In genomic region chr4:38673109-38673978, GRCh38 we compare ENCODE assay signal across 8 cellular contexts. TPM values are rescaled to one million over a fixed set of nuclear protein-coding genes. Genes with fewer than 3 reads are reported as not detected.
DNase-seq lines count a peak whose midpoint lies in the region; ATAC-seq and TF ChIP-seq lines count a peak whose summit lies in the region.

No MANE protein-coding gene starts in this region.

- peak overlapping the region; percentile 80 for H3K4me3 Mint-ChIP-seq in neural progenitor cell

- H4K20me1 ChIP-seq in PC-3 (ENCODE audit: low read length) (peaks cover 8% of the 10 kb centered on the region), neural progenitor cell (ENCODE audit: low read depth) (peaks cover 88% of the 10 kb centered on the region)

- peaks cover 2% of the 10 kb centered on the region for H3K36me3 Mint-ChIP-seq in neural progenitor cell

- H2AFZ ChIP-seq in PC-3 (ENCODE audit: low read length) (no peak overlapping the region), neural progenitor cell (replicated peaks) (no peak overlapping the region)

- no peaks in the 10 kb centered on the region for H3K9me2 ChIP-seq in PC-3 (replicated peaks; ENCODE audit: low read length)

- H3K27ac ChIP-seq in PC-3 (ENCODE audit: low read length) (peak overlapping the region; percentile 85), neural progenitor cell (peak overlapping the region; percentile 78)

- H3K9me3 ChIP-seq in PC-3 (ENCODE audit: low read length) (no peaks in the 10 kb centered on the region), neural progenitor cell (ENCODE audit: low read depth) (no peaks in the 10 kb centered on the region)

- H3F3A ChIP-seq in PC-3 (ENCODE audit: low read length, unreplicated experiment), result no peaks in the 10 kb centered on the region
- H3F3A ChIP-seq in neural progenitor cell (ENCODE audit: low read depth), result peaks cover 45% of the 10 kb centered on the region

- POLR2A ChIA-PET in PC-3 (lab: Charles Lee; ENCODE audit: unreplicated experiment), result interaction anchor here (0.6 kb wide), 1 partner anchor 353 kb away, joined by 12 read pairs; no protein-coding TSS in a partner anchor

- H3K79me2 ChIP-seq in PC-3 (ENCODE audit: low read length), result peaks cover 97% of the 10 kb centered on the region
- peaks cover 100% of the 10 kb centered on the region for H3K79me2 ChIP-seq in neural progenitor cell (ENCODE audit: low read depth)

- H3K4me1 ChIP-seq in PC-3 (ENCODE audit: insufficient read depth, low read length), result peaks cover 65% of the 10 kb centered on the region
- peaks cover 67% of the 10 kb centered on the region for H3K4me1 ChIP-seq in neural progenitor cell

- H3K4me3 ChIP-seq in PC-3 (ENCODE audit: low read length) (peak overlapping the region; percentile 46; the same call in 1 of the 2 replicates), epithelial cell of esophagus (ENCODE audit: low read length) (peak overlapping the region; percentile 34), neural progenitor cell (no peak overlapping the region)

- peak overlapping the region; percentile 98 for H3K27ac Mint-ChIP-seq in neural progenitor cell

- ATAC-seq in PC-3 (peak; percentile 57), GM18907 (IDR thresholded peaks at IDR 0.05; ENCODE audit: unreplicated experiment) (no peak)
- no peak for ATAC-seq in activated CD4-positive, CD25-positive, alpha-beta regulatory T cell treated with anti-CD3 and anti-CD28 coated beads, Interleukin-2, amount 50 U/mL, for 24 hours

- H3K9ac ChIP-seq in PC-3 (ENCODE audit: low read length) (peak overlapping the region; percentile 60), neural progenitor cell (no peak overlapping the region)

- H3K4me2 ChIP-seq in PC-3 (ENCODE audit: low read length) (peak overlapping the region; percentile 76), neural progenitor cell (peak overlapping the region; percentile 73)

- TF ChIP-seq CTCF in PC-3 (conservative IDR thresholded peaks at IDR 0.05; ENCODE audit: low read depth, low read length), result no peak
- TF ChIP-seq CTCF in epithelial cell of esophagus (IDR thresholded peaks at IDR 0.05; ENCODE audit: insufficient read depth, low read depth, low read length, missing control alignments), result no peak
- no peak for TF ChIP-seq CTCF in neural progenitor cell (IDR thresholded peaks at IDR 0.05)

- CTCF ChIA-PET in PC-3 (lab: Charles Lee), result interaction anchor here (0.5 to 0.7 kb wide), 3 partner anchors 200 to 481 kb away, joined by 3 to 6 read pairs (median 4); no protein-coding TSS in a partner anchor

- H3K27me3 Mint-ChIP-seq in neural progenitor cell (ENCODE audit: insufficient read depth, low read depth), result no peaks in the 10 kb centered on the region

- H3K4me1 Mint-ChIP-seq in neural progenitor cell, result peaks cover 84% of the 10 kb centered on the region

- H3K36me3 ChIP-seq in PC-3 (ENCODE audit: low read depth, low read length) (0 out of 2 replicates have a peak, but pooled peaks cover 2% of the 10 kb centered on the region), neural progenitor cell (no peaks in the 10 kb centered on the region)

- intact Hi-C loops in PC-3 (cut with micrococcal nuclease), result loop anchor here (5.0 to 10.0 kb wide), 3 partner anchors 159 to 621 kb away; no protein-coding TSS in a partner anchor

- no peaks in the 10 kb centered on the region for H3K9me3 Mint-ChIP-seq in neural progenitor cell

- peak; percentile 34 for DNase-seq in H4 (ENCODE audit: low spot score)
- DNase-seq in PC-3, result peak; percentile 71
- DNase-seq in epithelial cell of esophagus (ENCODE audit: low read depth), result peak; percentile 91
- no peak for DNase-seq in neural progenitor cell (ENCODE audit: low spot score)
- DNase-seq in NAMALWA (ENCODE audit: low spot score), result no peak
- no peak for DNase-seq in SHP77 (lab: John Stamatoyannopoulos, UW)

- no TSS peak for BruUV-seq in PC-3 (replicated peaks; lab: Mats Ljungman, UMichigan)

- H3K27me3 ChIP-seq in PC-3 (ENCODE audit: low read length), result no peaks in the 10 kb centered on the region
- H3K27me3 ChIP-seq in neural progenitor cell, result no peaks in the 10 kb centered on the region

RNA-seq across cellular contexts. Expression of gene KLF3, which starts 9.3 kb away (rescaled TPM):
- 5.2 and 8.0 TPM in 2 replicates for total RNA-seq in H4 (2014; rRNA removed; shearing (Covaris generic))
- total RNA-seq in PC-3 (2014; rRNA removed), result 12.4 and 14.6 TPM in 2 replicates
- total RNA-seq in neural progenitor cell (ENCODE audit: low replicate concordance), result 22.8 and 24.8 TPM in 2 replicates

Comparison
In these comparisons a context has a peak if more than half of its experiments do, and no peak if none do; other contexts are left out.
1. DNase-seq: peak in H4 (single experiment), PC-3 (single experiment) and epithelial cell of esophagus (single experiment); none in neural progenitor cell (single experiment), NAMALWA (single experiment) and SHP77 (0 of 2).